Comparison of ENCODE assay signal across 27 cellular contexts in the genomic region with DNA sequence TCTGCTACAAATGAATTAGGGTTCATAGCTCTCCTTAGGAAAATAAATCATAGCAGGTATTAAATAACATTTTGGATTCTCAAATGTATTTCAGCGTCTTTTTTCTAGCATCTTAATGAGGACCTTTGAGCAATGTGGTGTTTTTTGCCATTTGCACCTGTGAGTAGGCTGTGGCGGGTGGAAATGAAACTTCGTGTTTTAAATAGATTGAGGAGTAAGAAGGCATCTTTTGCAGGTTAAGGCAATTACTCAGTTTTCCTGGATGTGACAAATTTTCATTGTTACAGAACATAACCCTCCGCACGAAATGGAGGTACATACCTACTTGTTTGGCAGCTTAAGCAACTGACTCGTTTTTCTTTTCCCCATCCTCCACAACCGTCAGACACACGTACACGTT.
"Had no signal": no experiment of that assay in that cellular context is flagged by ENCODE, and none has a peak within 500 bp of the region (broad histone marks: within the 10 kb centered on the region; RNA-seq: fewer than 3 reads in every experiment).

No MANE protein-coding gene starts in this region.

- DNase-seq: Karpas-422, NCI-H1048, NCI-H1092 treated with DMSO at 0.1 percent for 48 hours, NCI-H1417 treated with DMSO at 0.1 percent for 48 hours, NCI-H1436 treated with DMSO at 0.1 percent for 48 hours, NCI-H1694 treated with DMSO at 0.1 percent for 48 hours, NCI-H187 treated with DMSO at 0.1 percent for 48 hours, NCI-H2029, NCI-H2081, NCI-H2171 treated with DMSO at 0.1 percent for 48 hours, NCI-H2227 treated with DMSO at 0.1 percent for 48 hours, NCI-H345, NCI-H446, NCI-H510A treated with DMSO at 0.1 percent for 48 hours, NCI-H524 treated with DMSO at 0.1 percent for 48 hours, NCI-H526 treated with DMSO at 0.1 percent for 48 hours, NCI-H82, PC-9, Right ventricle myocardium superior, SHP77 treated with DMSO at 0.1 percent for 48 hours, SK-N-SH, SW 1271, T-helper 1 cell had no signal

- H3K9ac ChIP-seq: KMS-11, SK-N-SH had no signal

- H2AFZ ChIP-seq: PC-9 had no signal

- ATAC-seq: Panc1 had no signal

- H3K27ac ChIP-seq: KMS-11, PC-9, SJSA1 had no signal

- H3K27me3 ChIP-seq: SJSA1 had no signal

- FAIRE-seq: RCC 7860 had no signal

- H3K4me2 ChIP-seq: KMS-11, PC-9, SK-N-SH had no signal

- H3K36me3 ChIP-seq: SJSA1 had no signal

- H3K4me3 ChIP-seq: PC-9, SJSA1 had no signal

- H3K4me1 ChIP-seq: SJSA1 had no signal

- H3K9me3 ChIP-seq: SK-N-SH had no signal
